8 cellular contexts compared by ENCODE assay signal in genomic region chr4:121696641-121697461, GRCh38. TPM values are rescaled to one million over a fixed set of nuclear protein-coding genes. Genes with fewer than 3 reads are reported as not detected.
DNase-seq lines count a peak whose midpoint lies in the region; ATAC-seq and TF ChIP-seq lines count a peak whose summit lies in the region.

TSS of gene ANXA5 (minus strand) at chr4:121696980. CDS start at chr4:121696589, 391 bp downstream.

- ATAC-seq in GM21423 (IDR thresholded peaks at IDR 0.05; ENCODE audit: unreplicated experiment) = peak; percentile 89

- H3K4me3 ChIP-seq in HUES6 (ENCODE audit: low read depth, low read length) (peak within 1 kb of the TSS; percentile 100), foreskin fibroblast (ENCODE audit: low read depth in 1 of 2, low read length in 2 of 2) (peak within 1 kb of the TSS; percentile 94 to 99), neural progenitor cell (peak within 1 kb of the TSS; percentile 86)

- H3K9ac ChIP-seq in HUES6 (ENCODE audit: low read length) = peak within 1 kb of the TSS; percentile 99
- H3K9ac ChIP-seq in neural progenitor cell = peak within 1 kb of the TSS; percentile 66

- H3K27me3 ChIP-seq in HUES6 (ENCODE audit: control insufficient read depth, insufficient read depth, low read length) (no peaks in the 10 kb centered on the region), neural progenitor cell (no peaks in the 10 kb centered on the region)

- H3K79me2 ChIP-seq in neural progenitor cell (ENCODE audit: low read depth) = peaks cover 38% of the 10 kb centered on the region

- H2AFZ ChIP-seq in neural progenitor cell (replicated peaks) = peak within 1 kb of the TSS; percentile 90

- peak within 1 kb of the TSS; percentile 97 for H3K27ac ChIP-seq in HUES6 (ENCODE audit: low read depth, low read length)
- H3K27ac ChIP-seq in neural progenitor cell = no peak within 1 kb of the TSS

- DNase-seq in DMS53 (lab: John Stamatoyannopoulos, UW) (peak; percentile 92), activated gamma-delta T cell treated with Interleukin-2 at 50 U/mL for 16 hours (peak; percentile 58), foreskin fibroblast (peak; percentile 93 to 98), neural progenitor cell (ENCODE audit: low spot score) (peak; percentile 89)

- TF ChIP-seq CTCF in foreskin fibroblast (IDR thresholded peaks at IDR 0.05; ENCODE audit: low read depth, low read length) (peak; percentile 53), neural progenitor cell (IDR thresholded peaks at IDR 0.05) (peak; percentile 49), subcutaneous adipose tissue (IDR thresholded peaks at IDR 0.05; ENCODE audit: low read depth) (no peak)

- H3K4me3 Mint-ChIP-seq in neural progenitor cell = peak within 1 kb of the TSS; percentile 98

- H3K4me2 ChIP-seq in neural progenitor cell = peak within 1 kb of the TSS; percentile 88

- no peaks in the 10 kb centered on the region for H3K27me3 Mint-ChIP-seq in neural progenitor cell (ENCODE audit: insufficient read depth, low read depth)

- no peaks in the 10 kb centered on the region for H3K9me3 Mint-ChIP-seq in neural progenitor cell

- TF ChIP-seq POLR2A in Raji (IDR thresholded peaks at IDR 0.05; ENCODE audit: insufficient read depth, low read depth, low read length) = peak; percentile 69

- peaks cover 10% of the 10 kb centered on the region for H4K20me1 ChIP-seq in neural progenitor cell (ENCODE audit: low read depth)

- H3K9me3 ChIP-seq in HUES6 (ENCODE audit: control insufficient read depth, insufficient read depth, low read depth, low read length) (peaks cover 3% of the 10 kb centered on the region; the same call in 1 of the 2 replicates), neural progenitor cell (ENCODE audit: low read depth) (no peaks in the 10 kb centered on the region)

- H3K4me1 ChIP-seq in HUES6 (ENCODE audit: control insufficient read depth, insufficient read depth, low read length) = peaks cover 23% of the 10 kb centered on the region
- H3K4me1 ChIP-seq in neural progenitor cell = peaks cover 9% of the 10 kb centered on the region

- H3K36me3 ChIP-seq in HUES6 (ENCODE audit: control insufficient read depth, insufficient read depth, low read length) (peaks cover 16% of the 10 kb centered on the region; the same call in 1 of the 2 replicates), neural progenitor cell (no peaks in the 10 kb centered on the region)

- H3F3A ChIP-seq in neural progenitor cell (ENCODE audit: low read depth) = peaks cover 13% of the 10 kb centered on the region

- peaks cover 26% of the 10 kb centered on the region for H3K4me1 Mint-ChIP-seq in neural progenitor cell

- peaks cover 12% of the 10 kb centered on the region for H3K36me3 Mint-ChIP-seq in neural progenitor cell

- peak within 1 kb of the TSS; percentile 88 for H3K27ac Mint-ChIP-seq in neural progenitor cell

RNA-seq across cellular contexts. Expression of gene ANXA5, which starts in this region (rescaled TPM):
- total RNA-seq in neural progenitor cell (ENCODE audit: low replicate concordance) (153 and 216 TPM in 2 replicates), subcutaneous adipose tissue (100 to 1,000 TPM; 448 to 793 (median 575) TPM)
